In the genomic region with DNA sequence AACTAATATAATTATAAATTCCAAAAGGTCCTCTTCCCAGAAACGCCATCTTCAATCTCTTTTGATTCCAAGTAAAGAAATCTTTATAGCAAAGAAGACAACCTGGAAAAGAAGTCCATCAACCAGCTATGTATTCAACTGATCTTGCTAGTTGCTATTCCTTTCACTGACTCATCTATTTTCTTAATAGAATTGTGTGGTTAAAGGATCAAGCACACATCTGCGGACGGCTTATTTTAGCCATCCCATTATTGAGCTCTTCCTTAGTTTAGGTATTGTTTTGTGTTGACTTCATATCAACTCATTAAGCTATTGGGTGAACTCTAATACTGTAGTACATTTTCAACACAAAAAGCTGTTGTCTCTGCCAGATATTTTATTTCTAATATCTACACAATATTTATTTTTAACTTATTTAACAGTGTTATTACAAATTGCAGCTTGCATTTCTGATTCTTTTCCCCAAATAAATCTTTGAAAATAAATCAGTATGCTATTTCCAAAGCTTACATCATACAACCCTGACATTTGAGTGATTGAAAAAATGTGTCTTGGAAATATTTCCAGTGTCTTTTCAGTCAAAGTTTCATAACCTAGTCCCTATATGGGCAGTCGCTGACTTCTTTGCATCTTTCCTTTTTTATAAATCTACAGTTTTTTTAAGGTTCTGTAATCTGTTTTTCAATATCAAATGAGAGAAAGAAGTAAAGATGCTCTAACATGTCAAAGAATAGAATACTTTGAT, we compare ENCODE assay signal across 27 cellular contexts.
"Had no signal": no experiment of that assay in that cellular context is flagged by ENCODE, and none has a peak within 500 bp of the region (broad histone marks: within the 10 kb centered on the region; RNA-seq: fewer than 3 reads in every experiment).

No MANE protein-coding gene starts in this region.

- H3K27ac ChIP-seq: brain microvascular endothelial cell, cardiac muscle cell, SJSA1 had no signal

- H3K36me3 ChIP-seq: brain microvascular endothelial cell, cardiac muscle cell, SJSA1 had no signal

- H3K27ac Mint-ChIP-seq: activated CD4-positive, alpha-beta memory T cell treated with anti-CD3 and anti-CD28 coated beads for 36 hours; activated CD4-positive, alpha-beta T cell treated with anti-CD3 and anti-CD28 coated beads, Interleukin-2, amount 10 ng/mL, durations not matched to agents 24 days and 14 days; activated naive CD4-positive, alpha-beta T cell treated with anti-CD3 and anti-CD28 coated beads, Interleukin-2, amount 50 U/mL, for 72 hours; activated naive CD8-positive, alpha-beta T cell treated with anti-CD3 and anti-CD28 coated beads, Interleukin-2, amount 50 U/mL, for 24 hours; T-helper 2 cell treated with Interferon-gamma antibody and Interleukin-4, amounts not matched to agents 5 μg/mL and 100 μg/mL, for 36 hours; WTC11 had no signal

- H3K27me3 ChIP-seq: brain microvascular endothelial cell, cardiac muscle cell, SJSA1 had no signal

- H3K4me3 Mint-ChIP-seq: activated CD4-positive, alpha-beta memory T cell treated with anti-CD3 and anti-CD28 coated beads for 36 hours; activated CD4-positive, alpha-beta T cell treated with anti-CD3 and anti-CD28 coated beads, Interleukin-2, amount 10 ng/mL, durations not matched to agents 24 days and 14 days; activated naive CD8-positive, alpha-beta T cell treated with anti-CD3 and anti-CD28 coated beads, Interleukin-2, amount 50 U/mL, for 24 hours; activated T-cell treated with anti-CD3 and anti-CD28 coated beads, Interleukin-2, amount 50 U/mL, for 4 hours; T-helper 2 cell treated with Interferon-gamma antibody and Interleukin-4, amounts not matched to agents 5 μg/mL and 100 μg/mL, for 36 hours; WTC11 had no signal

- H3K36me3 Mint-ChIP-seq: activated CD4-positive, alpha-beta memory T cell treated with anti-CD3 and anti-CD28 coated beads for 36 hours; activated naive CD4-positive, alpha-beta T cell treated with anti-CD3 and anti-CD28 coated beads, Interleukin-2, amount 50 U/mL, for 72 hours had no signal

- H3K9me3 ChIP-seq: SJSA1 had no signal

- H3K27me3 Mint-ChIP-seq: activated CD4-positive, alpha-beta memory T cell treated with anti-CD3 and anti-CD28 coated beads for 36 hours; activated CD4-positive, alpha-beta T cell treated with anti-CD3 and anti-CD28 coated beads, Interleukin-2, amount 10 ng/mL, durations not matched to agents 24 days and 14 days; activated naive CD8-positive, alpha-beta T cell treated with anti-CD3 and anti-CD28 coated beads, Interleukin-2, amount 50 U/mL, for 24 hours had no signal

- H3K4me1 Mint-ChIP-seq: activated CD4-positive, alpha-beta T cell treated with anti-CD3 and anti-CD28 coated beads, Interleukin-2, amount 10 ng/mL, durations not matched to agents 24 days and 14 days; activated naive CD8-positive, alpha-beta T cell treated with anti-CD3 and anti-CD28 coated beads, Interleukin-2, amount 50 U/mL, for 24 hours; WTC11 had no signal

- H3K4me1 ChIP-seq: SJSA1 had no signal

- ATAC-seq: activated naive CD4-positive, alpha-beta T cell treated with anti-CD3 and anti-CD28 coated beads, Interleukin-2, amount 50 U/mL, for 72 hours; activated naive CD8-positive, alpha-beta T cell treated with anti-CD3 and anti-CD28 coated beads, Interleukin-2, amount 50 U/mL, for 24 hours; activated T-cell treated with anti-CD3 and anti-CD28 coated beads, Interleukin-2, amount 50 U/mL, for 4 hours; HepG2; PC-3; SK-N-SH treated with all-trans-retinoic acid at 6 μM for 48 hours; WTC11 had no signal

- H3K9me3 Mint-ChIP-seq: activated CD4-positive, alpha-beta T cell treated with anti-CD3 and anti-CD28 coated beads, Interleukin-2, amount 10 ng/mL, durations not matched to agents 24 days and 14 days had no signal

- DNase-seq: activated CD4-positive, alpha-beta memory T cell treated with anti-CD3 and anti-CD28 coated beads for 36 hours; activated CD4-positive, alpha-beta T cell treated with anti-CD3 and anti-CD28 coated beads, Interleukin-2, amount 10 ng/mL, durations not matched to agents 24 days and 14 days; activated CD4-positive, CD25-positive, alpha-beta regulatory T cell treated with anti-CD3 and anti-CD28 coated beads, Interleukin-2, amount 50 U/mL, for 72 hours; activated CD8-positive, alpha-beta memory T cell treated with anti-CD3 and anti-CD28 coated beads for 24 hours; activated effector memory CD4-positive, alpha-beta T cell treated with anti-CD3 and anti-CD28 coated beads, Interleukin-2, amount 50 U/mL, for 16 hours; activated naive CD4-positive, alpha-beta T cell treated with Interleukin-2 at 50 U/mL for 16 hours; activated naive CD8-positive, alpha-beta T cell treated with anti-CD3 and anti-CD28 coated beads, Interleukin-2, amount 50 U/mL, for 24 hours; activated T-cell treated with anti-CD3 and anti-CD28 coated beads, Interleukin-2, amount 50 U/mL, for 4 hours; amygdala; brain microvascular endothelial cell; MM.1S; NCI-H1417; NCI-H1930; NCI-H2107; NCI-H345; NCI-H510A; NCI-H526 treated with DMSO at 0.1 percent for 48 hours; PC-3; SHP77; SW 1271 had no signal

- H3K4me3 ChIP-seq: cardiac muscle cell, SJSA1 had no signal
